ENCODE assay signal across 8 cellular contexts in genomic region chr15:85443593-85444328, GRCh38.
DNase-seq lines count a peak whose midpoint lies in the region; ATAC-seq, FAIRE-seq and TF ChIP-seq lines count a peak whose summit lies in the region.

No MANE protein-coding gene starts in this region.

- ATAC-seq in GM19463 (IDR thresholded peaks at IDR 0.05; ENCODE audit: unreplicated experiment) (peak; percentile 79), HG03460 (IDR thresholded peaks at IDR 0.05; ENCODE audit: unreplicated experiment) (peak; percentile 85), omental fat pad (ENCODE audit: low FRiP score) (peak; percentile 68)

- DNase-seq in D721Med (ENCODE audit: insufficient read length, low spot score) (no peak), OCI-M1 (lab: John Stamatoyannopoulos, UW) (peak; percentile 9), epithelial cell of prostate (ENCODE audit: low read depth, low spot score) (peak; percentile 53), omental fat pad (ENCODE audit: low spot score) (no peak), occipital lobe (lab: John Stamatoyannopoulos, UW) (no peak), GM13977 (ENCODE audit: low spot score) (no peak)

- in situ Hi-C loops in GM13977 (cut with MboI; ENCODE audit: low pct_unique_long_range_greater_than_20kb, low sequenced_read_pairs, unreplicated experiment) = no loop called here

- peak; percentile 17 for TF ChIP-seq CTCF in D721Med (IDR thresholded peaks at IDR 0.05; ENCODE audit: insufficient read depth, missing control alignments)
- no peak for TF ChIP-seq CTCF in omental fat pad (IDR thresholded peaks at IDR 0.05)
- TF ChIP-seq CTCF in GM13977 (IDR thresholded peaks at IDR 0.05; ENCODE audit: extremely low read depth, insufficient read depth, missing control alignments) = no peak

- FAIRE-seq in D721Med (lab: Jason Lieb, UNC) = peak; percentile 29

- H3K27ac ChIP-seq in epithelial cell of prostate = peak overlapping the region; percentile 12

Comparison
In these comparisons a context has a peak if more than half of its experiments do, and no peak if none do; other contexts are left out.
1. DNase-seq: peak in OCI-M1 (single experiment) and epithelial cell of prostate (single experiment); none in D721Med (single experiment), omental fat pad (single experiment), occipital lobe (single experiment) and GM13977 (single experiment).
2. Peak in every context shown above with its lines, with median percentiles within 50 percentile points of each other: ATAC-seq.